Comparison of ENCODE assay signal across 20 cellular contexts in the genomic region with DNA sequence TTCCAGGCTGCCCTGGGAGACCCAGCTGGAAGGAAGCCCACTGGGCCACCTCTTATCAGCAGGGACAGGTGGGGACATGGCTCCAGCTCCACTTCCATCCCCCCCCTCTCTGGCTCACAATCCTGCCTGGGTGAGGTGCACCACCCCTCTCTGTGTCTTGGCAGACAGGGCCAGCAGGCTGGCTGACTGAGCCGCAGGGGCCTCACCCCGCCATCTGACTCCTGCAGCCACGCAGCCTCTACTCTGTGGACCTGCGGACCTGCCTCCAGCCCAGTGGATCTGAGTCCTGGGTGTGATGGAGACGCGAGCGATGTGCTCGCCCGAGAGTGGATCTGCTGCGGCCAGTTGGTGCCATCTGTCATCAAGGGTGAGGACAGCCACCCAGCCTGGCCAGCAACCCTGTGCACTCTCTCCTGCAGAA. TPM values are rescaled to one million over a fixed set of nuclear protein-coding genes. Genes with fewer than 3 reads are reported as not detected.
"Had no signal": no experiment of that assay in that cellular context is flagged by ENCODE, and none has a peak within 500 bp of the region (broad histone marks: within the 10 kb centered on the region; RNA-seq: fewer than 3 reads in every experiment).

No MANE protein-coding gene starts in this region.

- H3K27me3 Mint-ChIP-seq: activated CD8-positive, alpha-beta memory T cell treated with anti-CD3 and anti-CD28 coated beads, Interleukin-2, amount 10 ng/mL, durations not matched to agents 7 days and 5 days; activated naive CD8-positive, alpha-beta T cell treated with anti-CD3 and anti-CD28 coated beads, Interleukin-2, amount 50 U/mL, for 24 hours; stimulated activated naive CD8-positive, alpha-beta T cell treated with anti-CD3 and anti-CD28 coated beads, Interleukin-15, amount 100 ng/mL, for 72 hours; T-helper 17 cell had no signal

- H3K27ac ChIP-seq: ascending aorta, gastrocnemius medialis, lower lobe of right lung, neutrophil, thoracic aorta had no signal

- DNase-seq: activated CD4-positive, alpha-beta T cell treated with anti-CD3 and anti-CD28 coated beads, Interleukin-2, amount 50 U/mL, for 4 hours; activated CD4-positive, CD25-positive, alpha-beta regulatory T cell treated with anti-CD3 and anti-CD28 coated beads, Interleukin-2, amount 50 U/mL, for 72 hours; activated CD8-positive, alpha-beta memory T cell treated with anti-CD3 and anti-CD28 coated beads, Interleukin-2, amount 10 ng/mL, durations not matched to agents 7 days and 5 days; activated naive CD8-positive, alpha-beta T cell treated with anti-CD3 and anti-CD28 coated beads, Interleukin-2, amount 50 U/mL, for 24 hours; activated T-cell treated with anti-CD3 and anti-CD28 coated beads, Interleukin-2, amount 50 U/mL, for 4 hours; cortex of kidney; effector CD8-positive, alpha-beta T cell; gastrocnemius medialis; hypothalamus; lower lobe of right lung; stimulated activated CD4-positive, alpha-beta T cell treated with anti-CD3 and anti-CD28 coated beads, Interleukin-2, amount 100 ng/mL, for 24 hours; stimulated activated naive CD8-positive, alpha-beta T cell treated with anti-CD3 and anti-CD28 coated beads, Interleukin-15, amount 100 ng/mL, for 72 hours; T-helper 17 cell had no signal

- H3K27me3 ChIP-seq: ascending aorta, gastrocnemius medialis, neutrophil had no signal

- H3K4me3 ChIP-seq: ascending aorta, gastrocnemius medialis, lower lobe of right lung, thoracic aorta had no signal

- H3K9me3 ChIP-seq: ascending aorta, gastrocnemius medialis, lower lobe of right lung, neutrophil, thoracic aorta had no signal

- H3K27ac Mint-ChIP-seq: activated CD8-positive, alpha-beta memory T cell treated with anti-CD3 and anti-CD28 coated beads, Interleukin-2, amount 10 ng/mL, durations not matched to agents 7 days and 5 days; activated naive CD8-positive, alpha-beta T cell treated with anti-CD3 and anti-CD28 coated beads, Interleukin-2, amount 50 U/mL, for 24 hours; mesothelial cell of epicardium; T-helper 17 cell had no signal

- H3K4me1 Mint-ChIP-seq: activated CD8-positive, alpha-beta memory T cell treated with anti-CD3 and anti-CD28 coated beads, Interleukin-2, amount 10 ng/mL, durations not matched to agents 7 days and 5 days; activated naive CD8-positive, alpha-beta T cell treated with anti-CD3 and anti-CD28 coated beads, Interleukin-2, amount 50 U/mL, for 24 hours had no signal

- H3K9me3 Mint-ChIP-seq: activated naive CD8-positive, alpha-beta T cell treated with anti-CD3 and anti-CD28 coated beads, Interleukin-2, amount 50 U/mL, for 24 hours; activated T-cell treated with anti-CD3 and anti-CD28 coated beads, Interleukin-2, amount 50 U/mL, for 4 hours; mesothelial cell of epicardium; stimulated activated naive CD8-positive, alpha-beta T cell treated with anti-CD3 and anti-CD28 coated beads, Interleukin-15, amount 100 ng/mL, for 72 hours had no signal

- H3K4me1 ChIP-seq: ascending aorta had no signal

- H3K4me3 Mint-ChIP-seq: activated CD8-positive, alpha-beta memory T cell treated with anti-CD3 and anti-CD28 coated beads, Interleukin-2, amount 10 ng/mL, durations not matched to agents 7 days and 5 days; activated naive CD8-positive, alpha-beta T cell treated with anti-CD3 and anti-CD28 coated beads, Interleukin-2, amount 50 U/mL, for 24 hours; activated T-cell treated with anti-CD3 and anti-CD28 coated beads, Interleukin-2, amount 50 U/mL, for 4 hours; mesothelial cell of epicardium; stimulated activated naive CD8-positive, alpha-beta T cell treated with anti-CD3 and anti-CD28 coated beads, Interleukin-15, amount 100 ng/mL, for 72 hours had no signal

RNA-seq across cellular contexts. Expression of a gene that starts 37.4 kb away (rescaled TPM):
- total RNA-seq: activated CD8-positive, alpha-beta memory T cell treated with anti-CD3 and anti-CD28 coated beads, Interleukin-2, amount 10 ng/mL, durations not matched to agents 7 days and 5 days; activated T-cell treated with anti-CD3 and anti-CD28 coated beads, Interleukin-2, amount 50 U/mL, for 4 hours; ascending aorta; fibroblast of lung; gastrocnemius medialis; lower lobe of right lung; mesothelial cell of epicardium; sciatic nerve; thoracic aorta; ureter had no signal
